ENCODE assay signal across 27 cellular contexts in the genomic region with DNA sequence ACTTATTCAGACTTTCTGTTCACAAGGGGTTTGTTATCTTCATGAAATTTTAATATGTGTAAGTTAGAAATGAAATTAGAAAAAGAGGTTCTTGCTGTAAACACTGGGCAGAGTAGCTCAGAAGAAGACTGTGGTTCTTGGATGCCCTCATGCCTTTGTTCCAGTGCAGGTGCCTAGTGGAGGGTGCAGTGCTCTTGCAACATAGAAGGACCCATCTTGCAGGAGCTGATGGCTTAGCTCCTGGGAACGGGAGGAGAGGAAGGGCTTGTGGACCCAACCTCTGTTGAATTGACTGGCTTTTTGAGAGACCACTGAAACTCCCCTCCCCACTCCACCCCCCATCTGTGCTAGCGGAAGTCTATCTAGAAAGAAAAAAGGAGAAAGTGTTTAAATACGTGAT.
"Had no signal": no experiment of that assay in that cellular context is flagged by ENCODE, and none has a peak within 500 bp of the region (broad histone marks: within the 10 kb centered on the region; RNA-seq: fewer than 3 reads in every experiment).

No MANE protein-coding gene starts in this region.

- DNase-seq: effector CD8-positive, alpha-beta T cell; endodermal cell; foreskin fibroblast; gastrocnemius medialis; head of caudate nucleus; kidney; natural killer cell; nucleus accumbens; stimulated activated CD4-positive, alpha-beta T cell treated with anti-CD3 and anti-CD28 coated beads, Interleukin-12 subunit alpha, Interleukin-12 subunit beta, amount 100 ng/mL, for 4 hours; stimulated activated CD4-positive, alpha-beta T cell treated with anti-CD3 and anti-CD28 coated beads, Interleukin-1b, Interleukin-23, amount 100 ng/mL, for 48 hours; stimulated activated CD4-positive, alpha-beta T cell treated with anti-CD3 and anti-CD28 coated beads, Interleukin-4, amount 100 ng/mL, for 1 hour; stimulated activated CD8-positive, alpha-beta memory T cell treated with anti-CD3 and anti-CD28 coated beads, Interleukin-4, amount 100 ng/mL, for 48 hours; stimulated activated naive CD4-positive, alpha-beta T cell; stimulated activated naive CD8-positive, alpha-beta T cell treated with anti-CD3 and anti-CD28 coated beads, Interleukin-15, amount 100 ng/mL, for 72 hours; trophoblast cell had no signal

- H3K27me3 Mint-ChIP-seq: dendritic cell treated with granulocyte-macrophage colony-stimulating factor and Interleukin-4, amounts not matched to agents 40 ng/mL and 50 ng/mL, for 4 days; memory B cell; stimulated activated naive CD8-positive, alpha-beta T cell treated with anti-CD3 and anti-CD28 coated beads, Interleukin-15, amount 100 ng/mL, for 72 hours had no signal

- H3K9me3 ChIP-seq: gastrocnemius medialis, prostate gland, right atrium auricular region, suprapubic skin, vagina had no signal

- ATAC-seq: esophagus mucosa; gastrocnemius medialis; left lobe of liver; natural killer cell; sciatic nerve; stimulated activated naive CD8-positive, alpha-beta T cell treated with anti-CD3 and anti-CD28 coated beads, Interleukin-15, amount 100 ng/mL, for 72 hours had no signal

- H3K9me3 Mint-ChIP-seq: dendritic cell treated with granulocyte-macrophage colony-stimulating factor and Interleukin-4, amounts not matched to agents 40 ng/mL and 50 ng/mL, for 4 days; endodermal cell; memory B cell; natural killer cell; stimulated activated naive CD8-positive, alpha-beta T cell treated with anti-CD3 and anti-CD28 coated beads, Interleukin-15, amount 100 ng/mL, for 72 hours had no signal

- H3K4me1 Mint-ChIP-seq: stimulated activated naive CD8-positive, alpha-beta T cell treated with anti-CD3 and anti-CD28 coated beads, Interleukin-15, amount 100 ng/mL, for 72 hours had no signal

- H3K4me3 Mint-ChIP-seq: dendritic cell treated with granulocyte-macrophage colony-stimulating factor and Interleukin-4, amounts not matched to agents 40 ng/mL and 50 ng/mL, for 4 days; endodermal cell; memory B cell; natural killer cell; stimulated activated naive CD8-positive, alpha-beta T cell treated with anti-CD3 and anti-CD28 coated beads, Interleukin-15, amount 100 ng/mL, for 72 hours had no signal

- H3K27ac ChIP-seq: epithelial cell of prostate, gastrocnemius medialis, prostate gland, right atrium auricular region, suprapubic skin, vagina had no signal

- H3K27me3 ChIP-seq: gastrocnemius medialis, right atrium auricular region, suprapubic skin, vagina had no signal

- H3K4me3 ChIP-seq: gastrocnemius medialis, lung, prostate gland, right atrium auricular region, smooth muscle cell, suprapubic skin, vagina had no signal

- H3K4me1 ChIP-seq: gastrocnemius medialis, prostate gland, right atrium auricular region, suprapubic skin, vagina had no signal

- H3K4me2 ChIP-seq: smooth muscle cell had no signal

- H3K27ac Mint-ChIP-seq: dendritic cell treated with granulocyte-macrophage colony-stimulating factor and Interleukin-4, amounts not matched to agents 40 ng/mL and 50 ng/mL, for 4 days; memory B cell; stimulated activated naive CD8-positive, alpha-beta T cell treated with anti-CD3 and anti-CD28 coated beads, Interleukin-15, amount 100 ng/mL, for 72 hours had no signal

- H3K36me3 ChIP-seq: gastrocnemius medialis, prostate gland, right atrium auricular region had no signal
